In genomic region chr6:7461416-7461815, GRCh38 we compare ENCODE assay signal across 25 cellular contexts.
DNase-seq lines count a peak whose midpoint lies in the region; ATAC-seq and TF ChIP-seq lines count a peak whose summit lies in the region.
"Had no signal": no experiment of that assay in that cellular context is flagged by ENCODE, and none has a peak within 500 bp of the region (broad histone marks: within the 10 kb centered on the region; RNA-seq: fewer than 3 reads in every experiment).

No MANE protein-coding gene starts in this region.

- POLR2A ChIA-PET in Caco-2 (lab: Charles Lee) = no interaction called here

- H3K9me3 ChIP-seq in Caco-2 (no peaks in the 10 kb centered on the region), osteoblast (ENCODE audit: low read depth, low read length) (no peaks in the 10 kb centered on the region), colonic mucosa (no peaks in the 10 kb centered on the region)
- H3K9me3 ChIP-seq: SJSA1, thyroid gland had no signal

- peak overlapping the region; percentile 38 for H2AFZ ChIP-seq in osteoblast (ENCODE audit: low read length)

- CTCF ChIA-PET in Caco-2 (lab: Charles Lee) = no interaction called here

- no TSS peak for BruUV-seq in Caco-2 (replicated peaks; lab: Mats Ljungman, UMichigan)

- peak overlapping the region; percentile 2 for H3K4me2 ChIP-seq in osteoblast (ENCODE audit: insufficient read depth, low read length)

- peaks cover 28% of the 10 kb centered on the region for H3K4me1 Mint-ChIP-seq in Caco-2 (ENCODE audit: low read depth, unreplicated experiment)
- H3K4me1 Mint-ChIP-seq in natural killer cell = no peaks in the 10 kb centered on the region
- H3K4me1 Mint-ChIP-seq: CD14-positive monocyte; naive thymus-derived CD4-positive, alpha-beta T cell had no signal

- peak overlapping the region; percentile 27 for H3K27ac ChIP-seq in osteoblast (ENCODE audit: low read depth, low read length)
- no peak overlapping the region for H3K27ac ChIP-seq in colonic mucosa
- H3K27ac ChIP-seq: SJSA1, thyroid gland had no signal

- H3K36me3 ChIP-seq in Caco-2 (ENCODE audit: control insufficient read depth, insufficient read depth, low read length) (no peaks in the 10 kb centered on the region), osteoblast (ENCODE audit: insufficient read depth, low read length) (no peaks in the 10 kb centered on the region), colonic mucosa (no peaks in the 10 kb centered on the region)
- H3K36me3 ChIP-seq: SJSA1, thyroid gland had no signal

- H3K4me3 ChIP-seq in Caco-2 (ENCODE audit: low read depth, low read length) (no peak overlapping the region), osteoblast (ENCODE audit: insufficient read depth, low read length) (no peak overlapping the region), colonic mucosa (no peak overlapping the region)
- H3K4me3 ChIP-seq: SJSA1, thyroid gland had no signal

- H3K9ac ChIP-seq in colonic mucosa (ENCODE audit: low read depth in 2 of 2, low read length in 2 of 2) = no peak overlapping the region

- intact Hi-C loops in Caco-2 (cut with micrococcal nuclease; ENCODE audit: unreplicated experiment) (loop anchor here (5.0 kb wide), 1 partner anchor 34 kb away; no protein-coding TSS in a partner anchor), colonic mucosa (cut with DNase I) (no loop called here), natural killer cell (cut with micrococcal nuclease) (no loop called here)

- H3K9me3 Mint-ChIP-seq in Caco-2 (ENCODE audit: unreplicated experiment) = peaks cover 9% of the 10 kb centered on the region
- H3K9me3 Mint-ChIP-seq in natural killer cell = no peaks in the 10 kb centered on the region

- TF ChIP-seq CTCF in Caco-2 (IDR thresholded peaks at IDR 0.05; ENCODE audit: insufficient read depth in 1 of 2, low read depth in 1 of 2, low read length in 1 of 2, severe bottlenecking in 1 of 2, unreplicated experiment in 1 of 2) = no peak
- TF ChIP-seq CTCF in osteoblast (IDR thresholded peaks at IDR 0.05; ENCODE audit: extremely low read depth, low read depth, low read length) = no peak
- TF ChIP-seq CTCF in colonic mucosa (IDR thresholded peaks at IDR 0.05) = no peak
- TF ChIP-seq CTCF in natural killer cell (IDR thresholded peaks at IDR 0.05) = no peak

- H3K4me3 Mint-ChIP-seq in Caco-2 (ENCODE audit: unreplicated experiment) (no peak overlapping the region), natural killer cell (no peak overlapping the region)
- H3K4me3 Mint-ChIP-seq: activated CD8-positive, alpha-beta T cell treated with anti-CD3 and anti-CD28 coated beads for 36 hours; CD14-positive monocyte; dendritic cell treated with granulocyte-macrophage colony-stimulating factor and Interleukin-4, amounts not matched to agents 40 ng/mL and 50 ng/mL, for 4 days; naive thymus-derived CD4-positive, alpha-beta T cell had no signal

- H3K36me3 Mint-ChIP-seq in Caco-2 (ENCODE audit: insufficient read depth, unreplicated experiment) = peaks cover 6% of the 10 kb centered on the region
- no peaks in the 10 kb centered on the region for H3K36me3 Mint-ChIP-seq in natural killer cell
- H3K36me3 Mint-ChIP-seq: CD14-positive monocyte; naive thymus-derived CD4-positive, alpha-beta T cell had no signal

- H3K4me1 ChIP-seq in Caco-2 (peaks cover 47% of the 10 kb centered on the region), osteoblast (ENCODE audit: insufficient read depth, low read length) (peaks cover 16% of the 10 kb centered on the region), colonic mucosa (no peaks in the 10 kb centered on the region)
- H3K4me1 ChIP-seq: SJSA1, thyroid gland had no signal

- peak overlapping the region; percentile 67 for H3K27ac Mint-ChIP-seq in Caco-2 (ENCODE audit: unreplicated experiment)
- H3K27ac Mint-ChIP-seq in natural killer cell = no peak overlapping the region
- H3K27ac Mint-ChIP-seq: activated CD8-positive, alpha-beta T cell treated with anti-CD3 and anti-CD28 coated beads for 36 hours; CD14-positive monocyte; dendritic cell treated with granulocyte-macrophage colony-stimulating factor and Interleukin-4, amounts not matched to agents 40 ng/mL and 50 ng/mL, for 4 days; naive thymus-derived CD4-positive, alpha-beta T cell had no signal

- DNase-seq in Caco-2 (no peak), HK-2 (ENCODE audit: unreplicated experiment) (peak; percentile 6), fibroblast of peridontal ligament (ENCODE audit: extremely low read depth) (peak; percentile 15), osteoblast (ENCODE audit: insufficient read length, low spot score, missing footprints) (peak; percentile 86), colonic mucosa (no peak), natural killer cell (no peak)
- DNase-seq in activated T-cell treated with anti-CD3 and anti-CD28 coated beads, Interleukin-2, amount 50 U/mL, for 1 hour = no peak
- DNase-seq: activated CD4-positive, alpha-beta T cell treated with anti-CD3 and anti-CD28 coated beads for 1 hour; activated CD8-positive, alpha-beta T cell treated with anti-CD3 and anti-CD28 coated beads for 36 hours; activated gamma-delta T cell treated with Interleukin-2 at 50 U/mL for 16 hours; activated T-cell treated with anti-CD3 and anti-CD28 coated beads for 4 hours; glutamatergic neuron; KBM-7; MM.1S; naive thymus-derived CD4-positive, alpha-beta T cell; NCI-H1436; NCI-H2171; NCI-H510A treated with DMSO at 0.1 percent for 48 hours; stimulated activated CD4-positive, alpha-beta T cell treated with anti-CD3 and anti-CD28 coated beads, Interleukin-12 subunit alpha, Interleukin-12 subunit beta, amount 100 ng/mL, for 4 hours; stimulated activated naive CD4-positive, alpha-beta T cell treated with Interleukin-2 at 50 U/mL for 16 hours; thyroid gland had no signal

- H4K20me1 ChIP-seq in osteoblast (ENCODE audit: insufficient read depth, low read length) = no peaks in the 10 kb centered on the region

- H3K27me3 Mint-ChIP-seq in Caco-2 (ENCODE audit: insufficient read depth, unreplicated experiment) (no peaks in the 10 kb centered on the region), natural killer cell (ENCODE audit: low read depth in 2 of 2) (peaks cover 0 to 6% of the 10 kb centered on the region in 2 donors)
- H3K27me3 Mint-ChIP-seq: activated CD8-positive, alpha-beta T cell treated with anti-CD3 and anti-CD28 coated beads for 36 hours had no signal

- no peak for ATAC-seq in GM19395 (IDR thresholded peaks at IDR 0.05; ENCODE audit: unreplicated experiment)
- ATAC-seq in natural killer cell = no peak
- ATAC-seq: activated CD8-positive, alpha-beta T cell treated with anti-CD3 and anti-CD28 coated beads for 36 hours; naive thymus-derived CD4-positive, alpha-beta T cell had no signal

- H3K27me3 ChIP-seq in Caco-2 (replicated peaks; ENCODE audit: control insufficient read depth, insufficient read depth, low read length) = no peaks in the 10 kb centered on the region
- H3K27me3 ChIP-seq in osteoblast (ENCODE audit: insufficient read depth, low read length) = no peaks in the 10 kb centered on the region
- no peaks in the 10 kb centered on the region for H3K27me3 ChIP-seq in colonic mucosa
- H3K27me3 ChIP-seq: SJSA1, thyroid gland had no signal

- H3K79me2 ChIP-seq in osteoblast (ENCODE audit: insufficient read depth, low read length) = no peaks in the 10 kb centered on the region

Comparison
In these comparisons a context has a peak if more than half of its experiments do, and no peak if none do; other contexts are left out.
1. DNase-seq: peak in HK-2 (single experiment), fibroblast of peridontal ligament (single experiment) and osteoblast (single experiment); none in Caco-2 (0 of 2), colonic mucosa (single experiment), activated T-cell treated with anti-CD3 and anti-CD28 coated beads, Interleukin-2, amount 50 U/mL, for 1 hour (single experiment) and natural killer cell (single experiment).